In the genomic region with DNA sequence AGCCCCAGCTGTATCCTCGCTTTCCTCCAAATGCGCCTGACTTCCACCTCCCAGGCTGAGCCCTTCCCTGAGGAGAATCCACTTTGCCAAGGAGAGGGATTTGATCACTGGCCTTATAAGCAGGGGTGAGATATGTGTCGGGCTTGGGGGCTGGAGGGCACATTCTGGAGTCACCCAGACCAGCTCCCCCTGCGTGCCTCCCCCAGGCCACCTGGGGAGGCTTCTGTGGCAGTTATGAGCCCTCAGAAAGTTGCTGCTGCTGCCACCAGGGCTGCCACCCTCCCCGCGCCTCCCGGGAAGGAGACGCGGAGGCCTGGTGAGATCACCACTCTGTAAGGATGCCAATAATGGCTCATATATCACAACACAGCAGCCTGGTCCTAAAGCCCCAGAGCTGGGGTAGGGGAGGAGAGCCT, we compare ENCODE assay signal across 8 cellular contexts.
A peak's percentile ranks its signal among the peaks of the same experiment; 100 is the strongest.
DNase-seq lines count a peak whose midpoint lies in the region; ATAC-seq, FAIRE-seq and TF ChIP-seq lines count a peak whose summit lies in the region.

No MANE protein-coding gene starts in this region.

- peaks cover 0 to 1% (median 0%) of the 10 kb centered on the region in 3 donors for H3K4me1 Mint-ChIP-seq in CD8-positive, alpha-beta memory T cell
- no peaks in the 10 kb centered on the region for H3K4me1 Mint-ChIP-seq in activated CD4-positive, alpha-beta T cell treated with anti-CD3 and anti-CD28 coated beads for 36 hours

- H3K9me3 ChIP-seq in gastroesophageal sphincter = no peaks in the 10 kb centered on the region
- no peaks in the 10 kb centered on the region for H3K9me3 ChIP-seq in CD8-positive, alpha-beta memory T cell (ENCODE audit: low read length)

- no peak for TF ChIP-seq POLR2A in gastroesophageal sphincter (IDR thresholded peaks at IDR 0.05)

- H3K4me3 Mint-ChIP-seq in CD8-positive, alpha-beta memory T cell = no peak overlapping the region
- H3K4me3 Mint-ChIP-seq in activated CD4-positive, alpha-beta T cell treated with anti-CD3 and anti-CD28 coated beads for 36 hours = no peak overlapping the region

- H3K27ac Mint-ChIP-seq in CD8-positive, alpha-beta memory T cell = no peak overlapping the region
- H3K27ac Mint-ChIP-seq in activated CD4-positive, alpha-beta T cell treated with anti-CD3 and anti-CD28 coated beads for 36 hours = no peak overlapping the region

- H3K4me1 ChIP-seq in gastroesophageal sphincter = peaks cover 0 to 16% (median 0%) of the 10 kb centered on the region in 3 donors
- H3K4me1 ChIP-seq in CD8-positive, alpha-beta memory T cell (ENCODE audit: insufficient read depth, low read length) = no peaks in the 10 kb centered on the region

- peak overlapping the region in 2 of 4 donors; percentile 53 to 65 for H3K27ac ChIP-seq in gastroesophageal sphincter
- H3K27ac ChIP-seq in CD8-positive, alpha-beta memory T cell (ENCODE audit: low read depth, low read length) = no peak overlapping the region

- CTCF ChIA-PET in CD8-positive, alpha-beta memory T cell (lab: Charles Lee) = no interaction called here
- CTCF ChIA-PET in activated CD4-positive, alpha-beta T cell treated with anti-CD3 and anti-CD28 coated beads for 36 hours (lab: Charles Lee) = no interaction called here
- CTCF ChIA-PET in GM10248 (lab: Yijun Ruan, JAX) = interaction anchor here (1.0 kb wide), 1 partner anchor 14 kb away, joined by 3 read pairs; no protein-coding TSS in a partner anchor

- no peaks in the 10 kb centered on the region for H3K36me3 ChIP-seq in gastroesophageal sphincter
- H3K36me3 ChIP-seq in CD8-positive, alpha-beta memory T cell (ENCODE audit: insufficient read depth, low read length) = no peaks in the 10 kb centered on the region

- POLR2A ChIA-PET in CD8-positive, alpha-beta memory T cell (lab: Charles Lee) = no interaction called here
- POLR2A ChIA-PET in activated CD4-positive, alpha-beta T cell treated with anti-CD3 and anti-CD28 coated beads for 36 hours (lab: Charles Lee) = no interaction called here
- POLR2A ChIA-PET in GM10248 (lab: Yijun Ruan, JAX) = no interaction called here

- no peaks in the 10 kb centered on the region for H3K27me3 ChIP-seq in gastroesophageal sphincter
- H3K27me3 ChIP-seq in CD8-positive, alpha-beta memory T cell (ENCODE audit: insufficient read depth, low read length, poor library complexity, severe bottlenecking) = no peaks in the 10 kb centered on the region

- no peak for TF ChIP-seq EP300 in gastroesophageal sphincter (IDR thresholded peaks at IDR 0.05)

- ATAC-seq in gastroesophageal sphincter = peak; percentile 76
- ATAC-seq in activated CD4-positive, alpha-beta T cell treated with anti-CD3 and anti-CD28 coated beads for 36 hours = no peak

- TF ChIP-seq CTCF in gastroesophageal sphincter (IDR thresholded peaks at IDR 0.05) (no peak), GM10248 (IDR thresholded peaks at IDR 0.05; ENCODE audit: control extremely low read depth, extremely low read depth, low read depth, missing control alignments) (no peak)

- no peaks in the 10 kb centered on the region for H3K9me3 Mint-ChIP-seq in CD8-positive, alpha-beta memory T cell
- H3K9me3 Mint-ChIP-seq in activated CD4-positive, alpha-beta T cell treated with anti-CD3 and anti-CD28 coated beads for 36 hours (ENCODE audit: low read depth) = no peaks in the 10 kb centered on the region

- no peaks in the 10 kb centered on the region for H3K36me3 Mint-ChIP-seq in CD8-positive, alpha-beta memory T cell
- no peaks in the 10 kb centered on the region for H3K36me3 Mint-ChIP-seq in activated CD4-positive, alpha-beta T cell treated with anti-CD3 and anti-CD28 coated beads for 36 hours (ENCODE audit: low read depth)

- H3K4me3 ChIP-seq in gastroesophageal sphincter = peak overlapping the region in 1 of 2 donors; percentile 14
- no peak overlapping the region for H3K4me3 ChIP-seq in CD8-positive, alpha-beta memory T cell (ENCODE audit: low read length)

- no peaks in the 10 kb centered on the region for H3K27me3 Mint-ChIP-seq in CD8-positive, alpha-beta memory T cell
- H3K27me3 Mint-ChIP-seq in activated CD4-positive, alpha-beta T cell treated with anti-CD3 and anti-CD28 coated beads for 36 hours = no peaks in the 10 kb centered on the region

- DNase-seq in ELR (ENCODE audit: low read depth) (peak; percentile 47), RCC 7860 (ENCODE audit: low spot score) (peak; percentile 73), renal cortical epithelial cell (ENCODE audit: low read depth) (peak; percentile 45), activated T-cell treated with anti-CD3 and anti-CD28 coated beads for 4 hours (no peak), GM10248 (ENCODE audit: extremely low spot score) (no peak)
- DNase-seq in CD8-positive, alpha-beta memory T cell = no peak
- no peak for DNase-seq in activated CD4-positive, alpha-beta T cell treated with anti-CD3 and anti-CD28 coated beads for 36 hours

- peak; percentile 72 for FAIRE-seq in RCC 7860 (lab: Jason Lieb, UNC)

- intact Hi-C loops in activated CD4-positive, alpha-beta T cell treated with anti-CD3 and anti-CD28 coated beads for 36 hours (cut with DNase I, micrococcal nuclease) = no loop called here

- 4 to 22% methylated on average over 2 to 5 of the region's 9 CpGs for WGBS in gastroesophageal sphincter (ENCODE audit: low coverage in 1 of 2), 2 donors

Comparison
In these comparisons a context has a peak if more than half of its experiments do, and no peak if none do; other contexts are left out.
1. DNase-seq: peak in ELR (single experiment), RCC 7860 (single experiment) and renal cortical epithelial cell (single experiment); none in CD8-positive, alpha-beta memory T cell (0 of 5), activated CD4-positive, alpha-beta T cell treated with anti-CD3 and anti-CD28 coated beads for 36 hours (single experiment), activated T-cell treated with anti-CD3 and anti-CD28 coated beads for 4 hours (single experiment) and GM10248 (single experiment).